21 cellular contexts compared by ENCODE assay signal in genomic region chr12:20443216-20443615, GRCh38.
"Had no signal": no experiment of that assay in that cellular context is flagged by ENCODE, and none has a peak within 500 bp of the region (broad histone marks: within the 10 kb centered on the region; RNA-seq: fewer than 3 reads in every experiment).

No MANE protein-coding gene starts in this region.

- H3K4me2 ChIP-seq: KMS-11 had no signal

- H3K4me3 ChIP-seq: SJCRH30 had no signal

- H3K27ac ChIP-seq: HL-60, KMS-11, SJCRH30 had no signal

- H3K9ac ChIP-seq: KMS-11 had no signal

- FAIRE-seq: HTR-8/SVneo, RCC 7860 had no signal

- ATAC-seq: SK-N-SH treated with all-trans-retinoic acid at 6 μM for 48 hours had no signal

- H3K9me3 ChIP-seq: SJCRH30 had no signal

- H3K4me1 ChIP-seq: SJCRH30 had no signal

- H3K27me3 ChIP-seq: SJCRH30 had no signal

- H3K36me3 ChIP-seq: SJCRH30 had no signal

- DNase-seq: Kasumi-1, MM.1S, NCI-H1092 treated with DMSO at 0.1 percent for 48 hours, NCI-H1436, NCI-H187, NCI-H2029, NCI-H2081 treated with DMSO at 0.1 percent for 48 hours, NCI-H2171, NCI-H226, NCI-H446, NCI-H510A, NCI-H524 treated with DMSO at 0.1 percent for 48 hours, NCI-H774, RPMI8226, SHP77 treated with DMSO at 0.1 percent for 48 hours, SJCRH30 had no signal
